ENCODE assay signal across 13 cellular contexts in the genomic region with DNA sequence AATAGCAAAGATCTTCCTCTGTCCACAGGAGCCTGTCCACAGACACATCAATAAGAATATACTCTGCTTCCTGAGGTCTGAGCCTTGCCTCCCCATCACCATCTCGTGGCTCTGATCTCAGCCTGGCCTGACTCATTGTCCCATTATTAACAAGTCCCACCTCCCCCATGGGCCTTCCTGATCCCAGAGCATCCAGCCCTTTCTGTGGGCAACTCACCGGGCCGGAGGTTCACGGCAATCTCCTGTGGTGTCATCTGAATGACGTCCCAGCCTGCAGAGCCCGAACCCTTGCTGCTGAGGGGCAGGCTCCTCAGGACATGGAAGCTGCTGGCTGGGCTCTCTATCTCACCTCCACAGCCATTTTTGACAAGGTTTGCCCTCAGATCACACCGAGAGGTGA. TPM values are rescaled to one million over a fixed set of nuclear protein-coding genes. Genes with fewer than 3 reads are reported as not detected.
DNase-seq lines count a peak whose midpoint lies in the region; ATAC-seq and TF ChIP-seq lines count a peak whose summit lies in the region.
"Had no signal": no experiment of that assay in that cellular context is flagged by ENCODE, and none has a peak within 500 bp of the region (broad histone marks: within the 10 kb centered on the region; RNA-seq: fewer than 3 reads in every experiment).

No MANE protein-coding gene starts in this region.

- no peak for TF ChIP-seq CTCF in osteoblast (IDR thresholded peaks at IDR 0.05; ENCODE audit: extremely low read depth, low read depth, low read length)

- DNase-seq in AG08395 (ENCODE audit: low spot score) (peak; percentile 56), RPMI7951 (ENCODE audit: low read depth) (peak; percentile 83), fibroblast of peridontal ligament (ENCODE audit: extremely low read depth) (peak; percentile 54), osteoblast (ENCODE audit: insufficient read length, low spot score, missing footprints) (peak; percentile 80)
- no peak for DNase-seq in activated CD4-positive, alpha-beta T cell treated with anti-CD3 and anti-CD28 coated beads for 48 hours
- DNase-seq: activated CD4-positive, alpha-beta T cell treated with anti-CD3 and anti-CD28 coated beads, Interleukin-2, amount 10 ng/mL, durations not matched to agents 7 days and 5 days; activated naive CD8-positive, alpha-beta T cell treated with anti-CD3 and anti-CD28 coated beads, Interleukin-2, amount 50 U/mL, for 24 hours; C1 segment of cervical spinal cord; NCI-H1694 treated with DMSO at 0.1 percent for 48 hours had no signal

- peak overlapping the region; percentile 80 for H3K27ac ChIP-seq in osteoblast (ENCODE audit: low read depth, low read length)
- H3K27ac ChIP-seq: prostate gland had no signal

- H3K36me3 ChIP-seq in osteoblast (ENCODE audit: insufficient read depth, low read length): peaks cover 25% of the 10 kb centered on the region
- H3K36me3 ChIP-seq: prostate gland had no signal

- H3K79me2 ChIP-seq in osteoblast (ENCODE audit: insufficient read depth, low read length): peaks cover 61% of the 10 kb centered on the region

- H3K9me3 ChIP-seq in osteoblast (ENCODE audit: low read depth, low read length): no peaks in the 10 kb centered on the region
- H3K9me3 ChIP-seq: prostate gland had no signal

- H3K4me3 ChIP-seq in osteoblast (ENCODE audit: insufficient read depth, low read length): no peak overlapping the region
- H3K4me3 ChIP-seq: prostate gland had no signal

- peak overlapping the region; percentile 15 for H3K4me2 ChIP-seq in osteoblast (ENCODE audit: insufficient read depth, low read length)

- no peak overlapping the region for H2AFZ ChIP-seq in osteoblast (ENCODE audit: low read length)

- no peaks in the 10 kb centered on the region for H4K20me1 ChIP-seq in osteoblast (ENCODE audit: insufficient read depth, low read length)

- ATAC-seq in HG03159 (IDR thresholded peaks at IDR 0.05; ENCODE audit: unreplicated experiment) (no peak), HG02642 (IDR thresholded peaks at IDR 0.05; ENCODE audit: poor library complexity, unreplicated experiment) (no peak), esophagus mucosa (no peak)
- ATAC-seq: activated naive CD8-positive, alpha-beta T cell treated with anti-CD3 and anti-CD28 coated beads, Interleukin-2, amount 50 U/mL, for 24 hours had no signal

- peaks cover 40% of the 10 kb centered on the region for H3K4me1 ChIP-seq in osteoblast (ENCODE audit: insufficient read depth, low read length)
- H3K4me1 ChIP-seq: prostate gland had no signal

- no peaks in the 10 kb centered on the region for H3K27me3 ChIP-seq in osteoblast (ENCODE audit: insufficient read depth, low read length)

RNA-seq across cellular contexts. Expression of a gene that starts 28.1 kb away (rescaled TPM):
- total RNA-seq in RPMI7951 (2014; rRNA removed; shearing (Covaris generic)): 287 and 363 TPM in 2 replicates
- 400 and 433 TPM in 2 replicates for total RNA-seq in osteoblast
- total RNA-seq in esophagus mucosa: 83.0 TPM
